17 cellular contexts compared by ENCODE assay signal in genomic region chr10:28985137-28985885, GRCh38.
DNase-seq lines count a peak whose midpoint lies in the region; ATAC-seq and TF ChIP-seq lines count a peak whose summit lies in the region.
"Had no signal": no experiment of that assay in that cellular context is flagged by ENCODE, and none has a peak within 500 bp of the region (broad histone marks: within the 10 kb centered on the region; RNA-seq: fewer than 3 reads in every experiment).

No MANE protein-coding gene starts in this region.

- H3K4me3 ChIP-seq in BLaER1 treated with 17β-estradiol and CSF1 and Interleukin-3, amounts not matched to agents 10 nM and 100 nM = no peak overlapping the region
- H3K4me3 ChIP-seq in IMR-90 (ENCODE audit: insufficient read depth, low read depth, low read length) = no peak overlapping the region
- no peak overlapping the region for H3K4me3 ChIP-seq in trophoblast cell (ENCODE audit: low read depth, low read length)
- H3K4me3 ChIP-seq in Karpas-422 (ENCODE audit: low read length) = no peak overlapping the region
- H3K4me3 ChIP-seq: uterus had no signal

- H3K14ac ChIP-seq in IMR-90 (replicated peaks; ENCODE audit: low read depth, low read length) (0 out of 2 replicates have a peak overlapping the region, but pooled peaks have one; percentile 11), trophoblast cell (ENCODE audit: low read length) (peak overlapping the region; percentile 73)

- peak overlapping the region in 8 of 11 experiments; percentile 9 to 66 (median 39); a peak in 7 of 22 replicates for H3K27ac ChIP-seq in BLaER1 treated with 17β-estradiol and CSF1 and Interleukin-3, amounts not matched to agents 10 nM and 100 nM
- H3K27ac ChIP-seq in IMR-90 (ENCODE audit: insufficient read depth, low read length) (no peak overlapping the region), trophoblast cell (ENCODE audit: low read depth, low read length) (no peak overlapping the region), Karpas-422 (ENCODE audit: low read length) (no peak overlapping the region)
- H3K27ac ChIP-seq: uterus had no signal

- H4K12ac ChIP-seq in trophoblast cell (ENCODE audit: low read depth, low read length) = no peak overlapping the region

- no peak for ATAC-seq in IMR-90 (ENCODE audit: low read depth)
- ATAC-seq in Right ventricle myocardium superior (ENCODE audit: poor library complexity) = peak; percentile 88
- no peak for ATAC-seq in GM21825 (IDR thresholded peaks at IDR 0.05; ENCODE audit: unreplicated experiment)
- ATAC-seq: naive thymus-derived CD8-positive, alpha-beta T cell had no signal

- no peak overlapping the region for H3K4me3 Mint-ChIP-seq in activated T-cell treated with anti-CD3 and anti-CD28 coated beads, Interleukin-2, amount 50 U/mL, for 24 hours
- H3K4me3 Mint-ChIP-seq: activated T-cell treated with anti-CD3 and anti-CD28 coated beads, Interleukin-2, amount 50 U/mL, for 72 hours; endodermal cell; naive thymus-derived CD8-positive, alpha-beta T cell had no signal

- H4K5ac ChIP-seq in IMR-90 (ENCODE audit: low read depth, low read length) = no peak overlapping the region

- H2AK5ac ChIP-seq in IMR-90 (ENCODE audit: low read depth, low read length) = peak overlapping the region; percentile 71
- H2AK5ac ChIP-seq in trophoblast cell (ENCODE audit: low read length) = no peak overlapping the region

- H2BK12ac ChIP-seq in trophoblast cell (ENCODE audit: low read length) = no peak overlapping the region

- H2BK5ac ChIP-seq in IMR-90 (ENCODE audit: low read depth, low read length, poor library complexity, severe bottlenecking) (no peak overlapping the region), trophoblast cell (ENCODE audit: low read depth, low read length, poor library complexity) (no peak overlapping the region)

- WGBS in IMR-90 (ENCODE audit: extremely low coverage in 2 of 2, insufficient read length in 1 of 2), 2 experiments = 100% methylated on average over 4 of the region's 8 CpGs; no CpG with 5 or more reads in 1 of the 2 experiments
- WGBS in trophoblast cell (ENCODE audit: extremely low coverage, insufficient coverage, insufficient read length) = no CpG with 5 or more reads among the region's 8 CpGs

- POLR2A ChIA-PET in IMR-90 (lab: Charles Lee; ENCODE audit: unreplicated experiment) = no interaction called here

- no peak overlapping the region for H3K27ac Mint-ChIP-seq in activated T-cell treated with anti-CD3 and anti-CD28 coated beads, Interleukin-2, amount 50 U/mL, for 24 hours
- H3K27ac Mint-ChIP-seq: activated T-cell treated with anti-CD3 and anti-CD28 coated beads, Interleukin-2, amount 50 U/mL, for 72 hours; endodermal cell; naive thymus-derived CD8-positive, alpha-beta T cell had no signal

- DNase-seq in IMR-90 = no peak
- no peak for DNase-seq in Right ventricle myocardium superior
- DNase-seq in trophoblast cell = no peak
- no peak for DNase-seq in activated T-cell treated with anti-CD3 and anti-CD28 coated beads, Interleukin-2, amount 50 U/mL, for 24 hours
- no peak for DNase-seq in Karpas-422
- DNase-seq: activated CD4-positive, alpha-beta T cell treated with anti-CD3 and anti-CD28 coated beads, Interleukin-2, amount 50 U/mL, for 4 hours; activated CD4-positive, CD25-positive, alpha-beta regulatory T cell; activated T-cell treated with anti-CD3 and anti-CD28 coated beads, Interleukin-2, amount 50 U/mL, for 72 hours; DMS79 treated with DMSO at 0.1 percent for 48 hours; naive thymus-derived CD8-positive, alpha-beta T cell; NCI-H446 treated with DMSO at 0.1 percent for 48 hours; SK-N-SH; stimulated activated naive CD4-positive, alpha-beta T cell treated with Interleukin-2 at 50 U/mL for 16 hours had no signal

- no peak for TF ChIP-seq CTCF in IMR-90 (conservative IDR thresholded peaks at IDR 0.05; ENCODE audit: low read depth, low read length)

- H3K9me3 Mint-ChIP-seq in activated T-cell treated with anti-CD3 and anti-CD28 coated beads, Interleukin-2, amount 50 U/mL, for 24 hours = no peaks in the 10 kb centered on the region
- H3K9me3 Mint-ChIP-seq: activated T-cell treated with anti-CD3 and anti-CD28 coated beads, Interleukin-2, amount 50 U/mL, for 72 hours; endodermal cell; naive thymus-derived CD8-positive, alpha-beta T cell had no signal

- no peaks in the 10 kb centered on the region for H3K36me3 ChIP-seq in BLaER1 treated with 17β-estradiol and CSF1 and Interleukin-3, amounts not matched to agents 10 nM and 100 nM
- H3K36me3 ChIP-seq in IMR-90 (ENCODE audit: control insufficient read depth, insufficient read depth, low read length) = no peaks in the 10 kb centered on the region
- no peaks in the 10 kb centered on the region for H3K36me3 ChIP-seq in trophoblast cell (ENCODE audit: control insufficient read depth in 1 of 2, insufficient read depth in 2 of 2, low read length in 2 of 2)
- no peaks in the 10 kb centered on the region for H3K36me3 ChIP-seq in Karpas-422 (ENCODE audit: insufficient read depth, low read length)
- H3K36me3 ChIP-seq: uterus had no signal

- no peak overlapping the region for H3K9ac ChIP-seq in BLaER1 treated with 17β-estradiol and CSF1 and Interleukin-3, amounts not matched to agents 10 nM and 100 nM
- H3K9ac ChIP-seq in IMR-90 (ENCODE audit: low read depth, low read length) (no peak overlapping the region), trophoblast cell (ENCODE audit: low read length) (peak overlapping the region; percentile 16), Karpas-422 (ENCODE audit: low read length) (no peak overlapping the region)
- H3K9ac ChIP-seq: SK-N-SH had no signal

- no peak for TF ChIP-seq RAD21 in IMR-90 (IDR thresholded peaks at IDR 0.05; ENCODE audit: low read length)

- H3K79me2 ChIP-seq in trophoblast cell (ENCODE audit: control insufficient read depth, insufficient read depth, low read length, poor library complexity) (no peaks in the 10 kb centered on the region), Karpas-422 (ENCODE audit: low read length) (no peaks in the 10 kb centered on the region)

- H3K36me3 Mint-ChIP-seq in activated T-cell treated with anti-CD3 and anti-CD28 coated beads, Interleukin-2, amount 50 U/mL, for 24 hours (ENCODE audit: low read depth) = no peaks in the 10 kb centered on the region
- H3K36me3 Mint-ChIP-seq: naive thymus-derived CD8-positive, alpha-beta T cell had no signal

- 0 out of 2 replicates have a peak overlapping the region, but pooled peaks have one; percentile 27 for H2BK120ac ChIP-seq in IMR-90 (ENCODE audit: low read depth, low read length)
- no peak overlapping the region for H2BK120ac ChIP-seq in trophoblast cell (ENCODE audit: insufficient read depth, low read length, poor library complexity)

- dilution Hi-C loops in IMR-90 (cut with HindIII; ENCODE audit: low sequenced_read_pairs, unreplicated experiment) = no loop called here

- no peak overlapping the region for H3K56ac ChIP-seq in IMR-90 (ENCODE audit: extremely low read depth, insufficient read depth, low read length)

- H3K79me1 ChIP-seq in IMR-90 (ENCODE audit: low read depth in 1 of 2, low read length in 2 of 2) = no peaks in the 10 kb centered on the region
- peaks cover 12% of the 10 kb centered on the region for H3K79me1 ChIP-seq in trophoblast cell (ENCODE audit: low read length)

- H3K18ac ChIP-seq in IMR-90 (ENCODE audit: low read depth, low read length) (no peak overlapping the region), trophoblast cell (ENCODE audit: low read length) (no peak overlapping the region)

- H4K91ac ChIP-seq in IMR-90 (ENCODE audit: insufficient read depth, low read depth, low read length) = no peak overlapping the region
- peak overlapping the region; percentile 45 for H4K91ac ChIP-seq in trophoblast cell (ENCODE audit: low read depth, low read length)

- H2BK20ac ChIP-seq in IMR-90 (ENCODE audit: low read depth, low read length) = peak overlapping the region; percentile 9; the same call in 1 of the 2 replicates

- H3K9me2 ChIP-seq in Karpas-422 (replicated peaks; ENCODE audit: insufficient read depth, low read length) = no peaks in the 10 kb centered on the region
- H3K9me2 ChIP-seq: SK-N-SH had no signal

- peak overlapping the region; percentile 18 for H2AFZ ChIP-seq in IMR-90 (replicated peaks; ENCODE audit: low read length, poor library complexity)
- no peak overlapping the region for H2AFZ ChIP-seq in trophoblast cell (ENCODE audit: insufficient read depth, low read length, poor library complexity)
- H2AFZ ChIP-seq in Karpas-422 (ENCODE audit: low read length) = no peak overlapping the region

- H2BK15ac ChIP-seq in IMR-90 (ENCODE audit: low read depth, low read length) = no peak overlapping the region; the same call in 2 of the 3 replicates

- no peak for TF ChIP-seq POLR2A in IMR-90 (IDR thresholded peaks at IDR 0.05; ENCODE audit: low read depth, low read length)

- H4K8ac ChIP-seq in IMR-90 (ENCODE audit: low read depth in 2 of 2, low read length in 2 of 2) (no peak overlapping the region; a peak in 2 of 4 replicates), trophoblast cell (ENCODE audit: low read depth, low read length) (no peak overlapping the region)

- no peaks in the 10 kb centered on the region; a peak in 2 of 22 replicates for H3K9me3 ChIP-seq in BLaER1 treated with 17β-estradiol and CSF1 and Interleukin-3, amounts not matched to agents 10 nM and 100 nM (replicated peaks in 1 of 11)
- H3K9me3 ChIP-seq in IMR-90 (ENCODE audit: control insufficient read depth, insufficient read depth, low read length) (no peaks in the 10 kb centered on the region), trophoblast cell (ENCODE audit: insufficient read depth, low read depth, low read length) (no peaks in the 10 kb centered on the region), Karpas-422 (ENCODE audit: low read length) (no peaks in the 10 kb centered on the region)
- H3K9me3 ChIP-seq: SK-N-SH, uterus had no signal

- peaks cover 8% of the 10 kb centered on the region for H3K9me1 ChIP-seq in IMR-90 (ENCODE audit: insufficient read depth, low read length)

- CTCF ChIA-PET in IMR-90 (lab: Yijun Ruan, JAX) = no interaction called here

- no peaks in the 10 kb centered on the region for H3K4me1 Mint-ChIP-seq in activated T-cell treated with anti-CD3 and anti-CD28 coated beads, Interleukin-2, amount 50 U/mL, for 24 hours (ENCODE audit: low read depth)

- H3K4ac ChIP-seq in IMR-90 (ENCODE audit: low read depth, low read length) (peak overlapping the region; percentile 28; the same call in 1 of the 2 replicates), trophoblast cell (ENCODE audit: low read depth, low read length) (no peak overlapping the region)

- H3K4me1 ChIP-seq in BLaER1 treated with 17β-estradiol and CSF1 and Interleukin-3, amounts not matched to agents 10 nM and 100 nM = peaks cover 18 to 45% (median 35%) of the 10 kb centered on the region in 10 experiments
- peaks cover 4% of the 10 kb centered on the region for H3K4me1 ChIP-seq in IMR-90 (ENCODE audit: control insufficient read depth, insufficient read depth, low read length)
- peaks cover 3 to 10% of the 10 kb centered on the region in 2 experiments for H3K4me1 ChIP-seq in trophoblast cell (ENCODE audit: control insufficient read depth in 1 of 2, insufficient read depth in 2 of 2, low read length in 2 of 2)
- H3K4me1 ChIP-seq in Karpas-422 (ENCODE audit: low read length) = no peaks in the 10 kb centered on the region
- H3K4me1 ChIP-seq: uterus had no signal

- in situ Hi-C loops in IMR-90 (cut with MboI; ENCODE audit: low sequenced_read_pairs) = loop anchor here (10.0 kb wide), 1 partner anchor 311 kb away; the partner anchor contains the start of gene BAMBI

- intact Hi-C loops in IMR-90 (cut with micrococcal nuclease) = no loop called here
- intact Hi-C loops in Right ventricle myocardium superior (cut with DNase I) = loop anchor here (2.0 to 5.0 kb wide), 2 partner anchors 143 to 307 kb away; no protein-coding TSS in a partner anchor

- BruUV-seq in IMR-90 (replicated peaks; lab: Mats Ljungman, UMichigan) = no TSS peak

- H4K20me1 ChIP-seq in BLaER1 treated with 17β-estradiol and CSF1 and Interleukin-3, amounts not matched to agents 10 nM and 100 nM = no peaks in the 10 kb centered on the region
- no peaks in the 10 kb centered on the region for H4K20me1 ChIP-seq in IMR-90 (ENCODE audit: insufficient read depth, low read length)
- H4K20me1 ChIP-seq in Karpas-422 (ENCODE audit: insufficient read depth, low read depth, low read length) = no peaks in the 10 kb centered on the region

- no peak overlapping the region for H2AK9ac ChIP-seq in IMR-90 (replicated peaks; ENCODE audit: low read depth, low read length, poor library complexity)

- H3K23ac ChIP-seq in IMR-90 (ENCODE audit: low read depth, low read length) = no peak overlapping the region
- no peak overlapping the region for H3K23ac ChIP-seq in trophoblast cell (ENCODE audit: low read length)

- peak overlapping the region; percentile 48 to 87 (median 67); a peak in 20 of 22 replicates for H3K4me2 ChIP-seq in BLaER1 treated with 17β-estradiol and CSF1 and Interleukin-3, amounts not matched to agents 10 nM and 100 nM
- H3K4me2 ChIP-seq in IMR-90 (ENCODE audit: low read depth, low read length) (no peak overlapping the region), trophoblast cell (ENCODE audit: low read length) (no peak overlapping the region), Karpas-422 (ENCODE audit: low read depth, low read length, poor library complexity, severe bottlenecking) (no peak overlapping the region)
- H3K4me2 ChIP-seq: SK-N-SH had no signal

- H3K27me3 ChIP-seq in BLaER1 treated with 17β-estradiol and CSF1 and Interleukin-3, amounts not matched to agents 10 nM and 100 nM = no peaks in the 10 kb centered on the region
- H3K27me3 ChIP-seq in IMR-90 (ENCODE audit: control insufficient read depth, insufficient read depth, low read length) (no peaks in the 10 kb centered on the region; the same call in 1 of the 2 replicates), trophoblast cell (ENCODE audit: insufficient read depth, low read length) (no peaks in the 10 kb centered on the region), Karpas-422 (ENCODE audit: low read length) (0 out of 2 replicates have a peak, but pooled peaks cover 2% of the 10 kb centered on the region)
- H3K27me3 ChIP-seq: uterus had no signal

- peaks cover 2% of the 10 kb centered on the region for H3K27me3 Mint-ChIP-seq in activated T-cell treated with anti-CD3 and anti-CD28 coated beads, Interleukin-2, amount 50 U/mL, for 24 hours

Comparison
In these comparisons a context has a peak if more than half of its experiments do, and no peak if none do; other contexts are left out.
1. H3K27ac ChIP-seq: peak in BLaER1 treated with 17β-estradiol and CSF1 and Interleukin-3, amounts not matched to agents 10 nM and 100 nM (8 of 11); none in IMR-90 (single experiment), trophoblast cell (single experiment) and Karpas-422 (single experiment).
2. H3K4me2 ChIP-seq: peak in BLaER1 treated with 17β-estradiol and CSF1 and Interleukin-3, amounts not matched to agents 10 nM and 100 nM (11 of 11); none in IMR-90 (single experiment), trophoblast cell (single experiment) and Karpas-422 (single experiment).